9 cellular contexts compared by ENCODE assay signal in the genomic region with DNA sequence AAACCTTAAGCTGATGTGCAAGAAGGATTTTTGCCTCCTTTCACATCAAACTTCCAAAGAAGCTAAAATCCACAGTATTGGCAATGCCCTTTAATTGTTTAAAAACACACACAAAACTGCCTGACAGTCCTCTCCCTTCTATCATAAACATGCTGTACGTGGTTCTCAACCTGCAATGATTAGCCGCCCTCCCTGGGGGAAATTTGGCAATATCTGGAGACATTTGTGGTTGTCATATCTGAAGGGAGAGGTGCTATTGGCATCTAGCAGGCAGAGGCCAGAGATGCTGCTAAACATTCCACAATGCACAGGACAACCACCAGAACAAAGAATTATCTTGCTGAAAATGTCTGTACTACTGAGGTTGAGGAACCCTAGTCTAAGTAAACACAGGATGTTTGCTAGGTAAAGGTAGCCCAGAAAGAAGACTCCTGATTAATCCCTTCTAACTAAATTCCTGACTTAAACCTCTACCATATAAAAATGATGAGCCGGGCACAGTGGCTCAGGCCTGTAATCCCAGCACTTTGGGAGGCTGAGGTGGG. TPM values are rescaled to one million over a fixed set of nuclear protein-coding genes. Genes with fewer than 3 reads are reported as not detected.
A peak's percentile ranks its signal among the peaks of the same experiment; 100 is the strongest.
DNase-seq lines count a peak whose midpoint lies in the region; ATAC-seq and TF ChIP-seq lines count a peak whose summit lies in the region.
"Had no signal": no experiment of that assay in that cellular context is flagged by ENCODE, and none has a peak within 500 bp of the region (broad histone marks: within the 10 kb centered on the region; RNA-seq: fewer than 3 reads in every experiment).

No MANE protein-coding gene starts in this region.

- H3K27me3 ChIP-seq in ascending aorta (no peaks in the 10 kb centered on the region), H7 (ENCODE audit: control insufficient read depth, insufficient read depth, low read length) (peaks cover 12% of the 10 kb centered on the region)

- no peak for DNase-seq in activated T-cell treated with anti-CD3 and anti-CD28 coated beads, Interleukin-2, amount 50 U/mL, for 72 hours
- DNase-seq in activated T-cell treated with anti-CD3 and anti-CD28 coated beads for 4 hours (no peak), ascending aorta (ENCODE audit: low spot score in 2 of 2) (no peak), memory B cell (ENCODE audit: low spot score in 2 of 2) (no peak), type B pancreatic cell (ENCODE audit: extremely low spot score, unreplicated experiment) (no peak), NCI-H1092 treated with DMSO at 0.1 percent for 48 hours (lab: John Stamatoyannopoulos, UW) (no peak), ecto neural progenitor cell (ENCODE audit: low spot score) (no peak), H7 (no peak)

- H3K4me1 Mint-ChIP-seq in activated T-cell treated with anti-CD3 and anti-CD28 coated beads, Interleukin-2, amount 50 U/mL, for 72 hours (ENCODE audit: low read depth): peaks cover 5% of the 10 kb centered on the region
- H3K4me1 Mint-ChIP-seq in memory B cell (no peaks in the 10 kb centered on the region), type B pancreatic cell (ENCODE audit: unreplicated experiment) (no peaks in the 10 kb centered on the region)

- ATAC-seq in activated T-cell treated with anti-CD3 and anti-CD28 coated beads, Interleukin-2, amount 50 U/mL, for 72 hours (replicated peaks in 1 of 2): no peak
- no peak for ATAC-seq in memory B cell (ENCODE audit: low read depth)

- H3K4me3 Mint-ChIP-seq in activated T-cell treated with anti-CD3 and anti-CD28 coated beads, Interleukin-2, amount 50 U/mL, for 72 hours: peak overlapping the region; percentile 86 to 89
- peak overlapping the region; percentile 91 for H3K4me3 Mint-ChIP-seq in memory B cell
- peak overlapping the region; percentile 92 for H3K4me3 Mint-ChIP-seq in type B pancreatic cell

- no peak overlapping the region for H3K27ac Mint-ChIP-seq in activated T-cell treated with anti-CD3 and anti-CD28 coated beads, Interleukin-2, amount 50 U/mL, for 72 hours
- H3K27ac Mint-ChIP-seq in memory B cell: peak overlapping the region; percentile 81
- H3K27ac Mint-ChIP-seq in type B pancreatic cell: peak overlapping the region; percentile 53

- H3K9me3 ChIP-seq in ascending aorta: no peaks in the 10 kb centered on the region

- no peaks in the 10 kb centered on the region for H3K9me3 Mint-ChIP-seq in activated T-cell treated with anti-CD3 and anti-CD28 coated beads, Interleukin-2, amount 50 U/mL, for 72 hours
- H3K9me3 Mint-ChIP-seq in memory B cell (no peaks in the 10 kb centered on the region), type B pancreatic cell (no peaks in the 10 kb centered on the region)

- no peaks in the 10 kb centered on the region for H3K36me3 ChIP-seq in ascending aorta
- no peaks in the 10 kb centered on the region for H3K36me3 ChIP-seq in H7 (replicated peaks; ENCODE audit: control insufficient read depth, insufficient read depth, low read length)
- H3K36me3 ChIP-seq: heart left ventricle had no signal

- no peaks in the 10 kb centered on the region for H3K4me1 ChIP-seq in ascending aorta

- H3K4me3 ChIP-seq in ascending aorta: peak overlapping the region in 1 of 2 donors; percentile 80
- no peak overlapping the region for H3K4me3 ChIP-seq in H7 (ENCODE audit: insufficient read depth, low read depth, low read length)

- H3K36me3 Mint-ChIP-seq in activated T-cell treated with anti-CD3 and anti-CD28 coated beads, Interleukin-2, amount 50 U/mL, for 72 hours (ENCODE audit: insufficient read depth in 2 of 2): no peaks in the 10 kb centered on the region
- H3K36me3 Mint-ChIP-seq in memory B cell (no peaks in the 10 kb centered on the region), type B pancreatic cell (no peaks in the 10 kb centered on the region)

- TF ChIP-seq CTCF in ascending aorta (IDR thresholded peaks at IDR 0.05) (no peak), type B pancreatic cell (conservative IDR thresholded peaks at IDR 0.05) (no peak)

- H3K27me3 Mint-ChIP-seq in activated T-cell treated with anti-CD3 and anti-CD28 coated beads, Interleukin-2, amount 50 U/mL, for 72 hours (ENCODE audit: low read depth): no peaks in the 10 kb centered on the region
- H3K27me3 Mint-ChIP-seq in memory B cell (no peaks in the 10 kb centered on the region), type B pancreatic cell (no peaks in the 10 kb centered on the region)

- H3K27ac ChIP-seq in ascending aorta: peak overlapping the region; percentile 85 to 86

- intact Hi-C loops in ascending aorta (cut with DNase I): loop anchor here (2.0 to 5.0 kb wide), 2 partner anchors 43 to 121 kb away; a partner anchor contains a TSS

RNA-seq across cellular contexts. Expression of a gene that starts 1.2 kb away (rescaled TPM):
- not detected for total RNA-seq in activated T-cell treated with anti-CD3 and anti-CD28 coated beads, Interleukin-2, amount 50 U/mL, for 72 hours
- not detected for total RNA-seq in ascending aorta
- not detected in 2 replicates for total RNA-seq in type B pancreatic cell (ENCODE audit: low replicate concordance)
- total RNA-seq in H7 (2014; rRNA removed; shearing (Covaris generic)): not detected in 2 replicates

RNA-seq across cellular contexts. Expression of a gene that starts 21.8 kb away (rescaled TPM):
- 1 to 10 TPM; 4.4 to 5.2 TPM for total RNA-seq in activated T-cell treated with anti-CD3 and anti-CD28 coated beads, Interleukin-2, amount 50 U/mL, for 72 hours
- total RNA-seq in ascending aorta (1.9 TPM), type B pancreatic cell (ENCODE audit: low replicate concordance) (0.99 and 1.9 TPM in 2 replicates)
- 0.70 and 0.80 TPM in 2 replicates for total RNA-seq in H7 (2014; rRNA removed; shearing (Covaris generic))

RNA-seq across cellular contexts. Expression of a gene that starts 31.3 kb away (rescaled TPM):
- total RNA-seq in activated T-cell treated with anti-CD3 and anti-CD28 coated beads, Interleukin-2, amount 50 U/mL, for 72 hours: 1 to 10 TPM; 6.8 to 8.3 TPM
- total RNA-seq in ascending aorta (1.5 TPM), type B pancreatic cell (ENCODE audit: low replicate concordance) (7.1 and 20.3 TPM in 2 replicates)
- total RNA-seq in H7 (2014; rRNA removed; shearing (Covaris generic)): 4.2 and 4.9 TPM in 2 replicates

RNA-seq across cellular contexts. Expression of a gene that starts 44.5 kb away (rescaled TPM):
- total RNA-seq in activated T-cell treated with anti-CD3 and anti-CD28 coated beads, Interleukin-2, amount 50 U/mL, for 72 hours: 10 to 100 TPM in 1 of 2 donors, 1 to 10 TPM in 1; 8.4 to 12.9 TPM
- total RNA-seq in ascending aorta: 44.5 TPM
- 18.1 and 18.2 TPM in 2 replicates for total RNA-seq in type B pancreatic cell (ENCODE audit: low replicate concordance)
- 5.2 and 7.7 TPM in 2 replicates for total RNA-seq in H7 (2014; rRNA removed; shearing (Covaris generic))

RNA-seq across cellular contexts. Expression of a gene that starts 54.7 kb away (rescaled TPM):
- total RNA-seq in activated T-cell treated with anti-CD3 and anti-CD28 coated beads, Interleukin-2, amount 50 U/mL, for 72 hours: under 1 TPM; 0.22 to 0.30 TPM
- total RNA-seq in ascending aorta: not detected
- 0.19 and 0.33 TPM in 2 replicates for total RNA-seq in type B pancreatic cell (ENCODE audit: low replicate concordance)
- total RNA-seq in H7 (2014; rRNA removed; shearing (Covaris generic)): 0.07 TPM in 1 of 2 replicates, not detected in the other
